Comparison of ENCODE assay signal across 1 cellular context in the genomic region with DNA sequence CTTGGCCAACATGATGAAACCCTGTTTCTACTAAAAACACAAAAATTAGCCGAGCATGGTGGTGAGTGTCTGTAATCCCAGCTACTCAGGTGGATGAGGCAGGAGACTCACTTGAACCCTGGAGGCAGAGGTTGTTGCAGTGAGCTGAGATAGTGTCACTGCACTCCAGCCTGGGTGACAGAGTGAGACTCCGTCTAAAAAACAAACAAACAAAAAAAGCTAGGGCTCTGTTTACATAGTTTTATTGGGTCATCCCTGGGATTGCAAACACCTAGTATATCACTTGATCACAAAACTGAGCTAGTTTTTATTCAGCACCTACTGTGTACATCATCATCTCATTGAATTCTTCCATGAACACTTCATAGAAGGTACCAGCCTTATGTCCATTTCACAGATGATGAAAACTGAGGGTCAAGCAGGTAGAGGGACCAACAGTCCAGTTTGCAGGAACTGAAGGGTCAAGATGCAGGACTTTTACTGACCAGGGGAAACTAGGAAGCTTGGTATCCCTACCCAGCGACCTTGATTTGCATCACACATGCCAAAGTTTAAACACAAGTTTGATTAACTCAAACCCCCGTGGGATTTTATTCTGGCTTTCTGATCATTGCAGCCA.
TF ChIP-seq lines count a peak whose summit lies in the region.

No MANE protein-coding gene starts in this region.

TF ChIP-seq in IMR-90, 13 proteins besides CTCF, POLR2A, EP300 and RAD21 (continued from another document):
- no peak for TF ChIP-seq CHD1 (IDR thresholded peaks at IDR 0.05; ENCODE audit: low read depth, low read length)
- TF ChIP-seq RFX5 (IDR thresholded peaks at IDR 0.05; ENCODE audit: low read depth, low read length): no peak
- no peak for TF ChIP-seq NFE2L2 (IDR thresholded peaks at IDR 0.05; ENCODE audit: low read depth, low read length)
- no peak for TF ChIP-seq BHLHE40 (IDR thresholded peaks at IDR 0.05; ENCODE audit: low read depth, low read length)
- TF ChIP-seq MXI1 (IDR thresholded peaks at IDR 0.05; ENCODE audit: borderline replicate concordance, low read depth, low read length): no peak
- TF ChIP-seq SMC3 (IDR thresholded peaks at IDR 0.05; ENCODE audit: low read depth, low read length): no peak
- TF ChIP-seq MAZ (IDR thresholded peaks at IDR 0.05; ENCODE audit: borderline replicate concordance, low read depth, low read length): no peak
- TF ChIP-seq, protein P1, sequence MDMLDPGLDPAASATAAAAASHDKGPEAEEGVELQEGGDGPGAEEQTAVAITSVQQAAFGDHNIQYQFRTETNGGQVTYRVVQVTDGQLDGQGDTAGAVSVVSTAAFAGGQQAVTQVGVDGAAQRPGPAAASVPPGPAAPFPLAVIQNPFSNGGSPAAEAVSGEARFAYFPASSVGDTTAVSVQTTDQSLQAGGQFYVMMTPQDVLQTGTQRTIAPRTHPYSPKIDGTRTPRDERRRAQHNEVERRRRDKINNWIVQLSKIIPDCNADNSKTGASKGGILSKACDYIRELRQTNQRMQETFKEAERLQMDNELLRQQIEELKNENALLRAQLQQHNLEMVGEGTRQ (IDR thresholded peaks at IDR 0.05; ENCODE audit: low read depth, low read length): no peak
- TF ChIP-seq FOS (IDR thresholded peaks at IDR 0.05; ENCODE audit: low read depth, low read length): no peak
